ENCODE assay signal across 1 cellular context in the genomic region with DNA sequence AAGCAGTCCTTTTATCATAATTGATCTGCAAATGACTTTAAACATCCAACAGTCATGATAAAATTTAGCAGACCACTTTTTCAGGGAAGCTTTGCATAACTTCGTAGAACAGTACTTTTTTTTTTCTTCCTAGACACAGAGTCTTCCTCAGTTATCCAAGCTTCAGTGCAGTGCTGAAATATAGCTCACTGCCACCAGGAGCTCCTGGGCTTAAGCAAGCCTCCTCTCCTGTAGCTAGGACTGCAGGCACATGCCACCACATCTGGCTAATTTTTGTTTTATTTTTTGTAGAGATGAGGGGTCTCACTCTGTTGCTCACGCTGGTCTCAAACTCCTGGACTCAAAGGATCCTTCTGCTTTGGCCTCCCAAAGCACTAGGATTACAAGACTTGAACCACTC.
TF ChIP-seq lines count a peak whose summit lies in the region.

No MANE protein-coding gene starts in this region.

TF ChIP-seq in GM12878, 131 proteins besides CTCF, POLR2A, EP300 and RAD21 (continued from another document):
- TF ChIP-seq, protein P1, sequence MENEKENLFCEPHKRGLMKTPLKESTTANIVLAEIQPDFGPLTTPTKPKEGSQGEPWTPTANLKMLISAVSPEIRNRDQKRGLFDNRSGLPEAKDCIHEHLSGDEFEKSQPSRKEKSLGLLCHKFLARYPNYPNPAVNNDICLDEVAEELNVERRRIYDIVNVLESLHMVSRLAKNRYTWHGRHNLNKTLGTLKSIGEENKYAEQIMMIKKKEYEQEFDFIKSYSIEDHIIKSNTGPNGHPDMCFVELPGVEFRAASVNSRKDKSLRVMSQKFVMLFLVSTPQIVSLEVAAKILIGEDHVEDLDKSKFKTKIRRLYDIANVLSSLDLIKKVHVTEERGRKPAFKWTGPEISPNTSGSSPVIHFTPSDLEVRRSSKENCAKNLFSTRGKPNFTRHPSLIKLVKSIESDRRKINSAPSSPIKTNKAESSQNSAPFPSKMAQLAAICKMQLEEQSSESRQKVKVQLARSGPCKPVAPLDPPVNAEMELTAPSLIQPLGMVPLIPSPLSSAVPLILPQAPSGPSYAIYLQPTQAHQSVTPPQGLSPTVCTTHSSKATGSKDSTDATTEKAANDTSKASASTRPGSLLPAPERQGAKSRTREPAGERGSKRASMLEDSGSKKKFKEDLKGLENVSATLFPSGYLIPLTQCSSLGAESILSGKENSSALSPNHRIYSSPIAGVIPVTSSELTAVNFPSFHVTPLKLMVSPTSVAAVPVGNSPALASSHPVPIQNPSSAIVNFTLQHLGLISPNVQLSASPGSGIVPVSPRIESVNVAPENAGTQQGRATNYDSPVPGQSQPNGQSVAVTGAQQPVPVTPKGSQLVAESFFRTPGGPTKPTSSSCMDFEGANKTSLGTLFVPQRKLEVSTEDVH (IDR thresholded peaks at IDR 0.05; ENCODE audit: low read depth, partially characterized antibody), result no peak
TF ChIP-seq in GM12878: peak in this region for 0.
